ENCODE assay signal across 8 cellular contexts in genomic region chr11:12157241-12157661, GRCh38. TPM values are rescaled to one million over a fixed set of nuclear protein-coding genes. Genes with fewer than 3 reads are reported as not detected.
DNase-seq lines count a peak whose midpoint lies in the region; ATAC-seq and TF ChIP-seq lines count a peak whose summit lies in the region.
"Had no signal": no experiment of that assay in that cellular context is flagged by ENCODE, and none has a peak within 500 bp of the region (broad histone marks: within the 10 kb centered on the region; RNA-seq: fewer than 3 reads in every experiment).

No MANE protein-coding gene starts in this region.

- in situ Hi-C loops in HAP-1 (cut with MboI; ENCODE audit: low sequenced_read_pairs): no loop called here

- WGBS in stomach, 5 donors: 64 to 82% (median 70%) methylated on average over 1 of the region's 1 CpG

- TF ChIP-seq RAD21 in HCT116 (IDR thresholded peaks at IDR 0.05; ENCODE audit: low read depth): no peak

- BruUV-seq in HCT116 (replicated peaks; lab: Mats Ljungman, UMichigan): no TSS peak

- no peaks in the 10 kb centered on the region for H3K27me3 ChIP-seq in HCT116 (ENCODE audit: insufficient read depth, low read length)
- no peaks in the 10 kb centered on the region for H3K27me3 ChIP-seq in stomach
- no peaks in the 10 kb centered on the region for H3K27me3 ChIP-seq in HAP-1 (ENCODE audit: low read depth)

- POLR2A ChIA-PET in HCT116 (lab: Charles Lee): no interaction called here

- peak overlapping the region; percentile 18; the same call in 1 of the 2 replicates for H3K4me2 ChIP-seq in HCT116 (ENCODE audit: low read length)

- no peak for TF ChIP-seq EP300 in stomach (IDR thresholded peaks at IDR 0.05)

- no peaks in the 10 kb centered on the region for H3K79me2 ChIP-seq in HCT116 (ENCODE audit: insufficient read depth, low read length)

- TF ChIP-seq POLR2A in HCT116 (IDR thresholded peaks at IDR 0.05; ENCODE audit: borderline replicate concordance, extremely low read depth, insufficient read depth, insufficient read length) (no peak), stomach (IDR thresholded peaks at IDR 0.05) (no peak)

- no peak for ATAC-seq in HCT116

- H3K27ac ChIP-seq in HCT116 (ENCODE audit: low read depth, low read length) (no peak overlapping the region), stomach (peak overlapping the region in 4 of 5 donors; percentile 85 to 91 (median 87))

- no peak for DNase-seq in HCT116 (ENCODE audit: low read depth, low spot score)
- peak; percentile 10 for DNase-seq in SKM-1 (lab: John Stamatoyannopoulos, UW; ENCODE audit: unreplicated experiment)
- peak; percentile 90 for DNase-seq in fibroblast of gingiva (ENCODE audit: low read depth)
- DNase-seq in stomach: no peak
- no peak for DNase-seq in iPS-NIHi7 (ENCODE audit: extremely low spot score)
- no peak for DNase-seq in HAP-1 (ENCODE audit: low spot score in 2 of 2)
- DNase-seq in stimulated activated CD4-positive, alpha-beta T cell treated with anti-CD3 and anti-CD28 coated beads, Interleukin-4, amount 100 ng/mL, for 24 hours: no peak
- DNase-seq: hippocampal formation had no signal

- no peak overlapping the region for H3K4me3 ChIP-seq in HCT116 (replicated peaks in 1 of 2; ENCODE audit: low read depth in 1 of 2, low read length in 2 of 2)
- H3K4me3 ChIP-seq in stomach: no peak overlapping the region
- H3K4me3 ChIP-seq in HAP-1: no peak overlapping the region

- H3K36me3 ChIP-seq in HCT116 (ENCODE audit: control insufficient read depth in 1 of 2, insufficient read depth in 2 of 2, low read length in 2 of 2): no peaks in the 10 kb centered on the region; a peak in 1 of 4 replicates
- H3K36me3 ChIP-seq in stomach: peaks cover 8 to 32% (median 23%) of the 10 kb centered on the region in 4 donors
- no peaks in the 10 kb centered on the region for H3K36me3 ChIP-seq in HAP-1 (replicated peaks)

- H2AFZ ChIP-seq in HCT116 (ENCODE audit: low read depth, low read length, poor library complexity, severe bottlenecking): no peak overlapping the region

- TF ChIP-seq CTCF in HCT116 (IDR thresholded peaks at IDR 0.05 in 2 of 3, conservative IDR thresholded peaks at IDR 0.05 in 1 of 3; ENCODE audit: borderline replicate concordance in 1 of 3, insufficient read depth in 1 of 3, low read depth in 2 of 3, low read length in 2 of 3): no peak
- TF ChIP-seq CTCF in stomach (IDR thresholded peaks at IDR 0.05): no peak

- intact Hi-C loops in HCT116 (cut with micrococcal nuclease): no loop called here
- intact Hi-C loops in stomach (cut with DNase I; ENCODE audit: low total_unique reads): no loop called here

- CTCF ChIA-PET in HCT116 (lab: Charles Lee): interaction anchor here (1.6 kb wide), 1 partner anchor 131 kb away, joined by 4 read pairs; no protein-coding TSS in a partner anchor

- H3K4me1 ChIP-seq in HCT116 (ENCODE audit: control insufficient read depth in 1 of 2, insufficient read depth in 2 of 2, low read length in 2 of 2) (peaks cover 10 to 38% of the 10 kb centered on the region in 2 experiments), stomach (peaks cover 26 to 65% (median 57%) of the 10 kb centered on the region in 4 donors), HAP-1 (peaks cover 8% of the 10 kb centered on the region)

- RAD21 ChIA-PET in HCT116 (lab: Charles Lee; ENCODE audit: low non-redundant PET in 1 of 2, low total read pairs in 2 of 2, uncharacterized antibody in 2 of 2, unreplicated experiment in 2 of 2): no interaction called here

- no peaks in the 10 kb centered on the region for H3K9me3 ChIP-seq in HCT116 (ENCODE audit: control insufficient read depth in 1 of 2, insufficient read depth in 1 of 2, low read depth in 1 of 2, low read length in 2 of 2)
- H3K9me3 ChIP-seq in stomach: no peaks in the 10 kb centered on the region
- no peaks in the 10 kb centered on the region for H3K9me3 ChIP-seq in HAP-1

- no peak overlapping the region for H3K9ac ChIP-seq in HCT116 (ENCODE audit: low read length)

- H4K20me1 ChIP-seq in HCT116 (ENCODE audit: insufficient read depth): no peaks in the 10 kb centered on the region

- H3K9me2 ChIP-seq in HCT116 (ENCODE audit: insufficient read depth): no peaks in the 10 kb centered on the region

TF ChIP-seq in HCT116, 20 proteins besides CTCF, POLR2A, EP300 and RAD21:
- no peak for TF ChIP-seq SRF (IDR thresholded peaks at IDR 0.05; ENCODE audit: low read depth)
- TF ChIP-seq ZFX (IDR thresholded peaks at IDR 0.05): no peak
- 0 out of 2 replicates have a peak, but pooled peaks have one; percentile 13 for TF ChIP-seq SP1 (IDR thresholded peaks at IDR 0.05; ENCODE audit: low read depth)
- TF ChIP-seq JUND (IDR thresholded peaks at IDR 0.05): no peak
- no peak for TF ChIP-seq TCF7L2 (IDR thresholded peaks at IDR 0.05; ENCODE audit: borderline replicate concordance, extremely low read depth, insufficient read depth, insufficient read length)
- TF ChIP-seq CEBPB (IDR thresholded peaks at IDR 0.05; ENCODE audit: low read depth): no peak
TF ChIP-seq in HCT116: peak in this region for 1.

RNA-seq across cellular contexts. Expression of gene MICAL2, which starts 46.9 kb away (rescaled TPM):
- total RNA-seq in HCT116 (2021; ENCODE audit: unreplicated experiment) (37.4 TPM), stomach (100 to 1,000 TPM in 2 of 5 donors, 10 to 100 TPM in 3; 82.6 to 165 (median 86.1) TPM)
- 31.3 and 42.8 TPM in 2 replicates for polyA plus RNA-seq in HCT116 (2012)
- polyA plus RNA-seq in stomach: 10 to 100 TPM; 11.2 to 31.4 (median 13.3) TPM

Comparison
In these comparisons a context has a peak if more than half of its experiments do, and no peak if none do; other contexts are left out.
1. DNase-seq: peak in SKM-1 (single experiment) and fibroblast of gingiva (single experiment); none in HCT116 (single experiment), stomach (single experiment), iPS-NIHi7 (single experiment), HAP-1 (0 of 2) and stimulated activated CD4-positive, alpha-beta T cell treated with anti-CD3 and anti-CD28 coated beads, Interleukin-4, amount 100 ng/mL, for 24 hours (single experiment).